ENCODE assay signal across 1 cellular context in genomic region chr6:130216630-130217029, GRCh38.
TF ChIP-seq lines count a peak whose summit lies in the region.

No MANE protein-coding gene starts in this region.

TF ChIP-seq in GM12878, 131 proteins besides CTCF, POLR2A, EP300 and RAD21:
- TF ChIP-seq MTA2 (IDR thresholded peaks at IDR 0.05; ENCODE audit: low read depth) (peak; percentile 49; the same call in 1 of the 2 replicates), ESRRA (IDR thresholded peaks at IDR 0.05; ENCODE audit: low read length) (no peak), IKZF2 (IDR thresholded peaks at IDR 0.05) (peak in 1 of 2 experiments; percentile 35; a peak in 1 of 4 replicates)
